Comparison of ENCODE assay signal across 22 cellular contexts in genomic region chr1:228667224-228667623, GRCh38.
DNase-seq lines count a peak whose midpoint lies in the region; ATAC-seq and TF ChIP-seq lines count a peak whose summit lies in the region.
"Had no signal": no experiment of that assay in that cellular context is flagged by ENCODE, and none has a peak within 500 bp of the region (broad histone marks: within the 10 kb centered on the region; RNA-seq: fewer than 3 reads in every experiment).

No MANE protein-coding gene starts in this region.

- TF ChIP-seq EP300 in esophagus muscularis mucosa (IDR thresholded peaks at IDR 0.05) = no peak

- no peaks in the 10 kb centered on the region for H3K9me3 Mint-ChIP-seq in progenitor cell of endocrine pancreas (ENCODE audit: low read depth)
- H3K9me3 Mint-ChIP-seq in activated T-cell treated with anti-CD3 and anti-CD28 coated beads, Interleukin-2, amount 50 U/mL, for 24 hours = no peaks in the 10 kb centered on the region
- no peaks in the 10 kb centered on the region for H3K9me3 Mint-ChIP-seq in activated naive CD4-positive, alpha-beta T cell treated with anti-CD3 and anti-CD28 coated beads for 36 hours
- H3K9me3 Mint-ChIP-seq: CD8-positive, alpha-beta memory T cell had no signal

- no peaks in the 10 kb centered on the region for H3K27me3 ChIP-seq in esophagus muscularis mucosa

- H3K27ac ChIP-seq in esophagus muscularis mucosa (replicated peaks in 1 of 4) = no peak overlapping the region

- peak overlapping the region; percentile 54 for H3K27ac Mint-ChIP-seq in progenitor cell of endocrine pancreas
- no peak overlapping the region for H3K27ac Mint-ChIP-seq in activated T-cell treated with anti-CD3 and anti-CD28 coated beads, Interleukin-2, amount 50 U/mL, for 24 hours
- H3K27ac Mint-ChIP-seq in activated naive CD4-positive, alpha-beta T cell treated with anti-CD3 and anti-CD28 coated beads for 36 hours = no peak overlapping the region
- H3K27ac Mint-ChIP-seq: B cell had no signal

- no peak overlapping the region for H3K4me3 Mint-ChIP-seq in progenitor cell of endocrine pancreas (ENCODE audit: low read depth)
- H3K4me3 Mint-ChIP-seq in activated T-cell treated with anti-CD3 and anti-CD28 coated beads, Interleukin-2, amount 50 U/mL, for 24 hours = no peak overlapping the region
- H3K4me3 Mint-ChIP-seq in activated naive CD4-positive, alpha-beta T cell treated with anti-CD3 and anti-CD28 coated beads for 36 hours = no peak overlapping the region
- H3K4me3 Mint-ChIP-seq: B cell; CD14-positive monocyte; CD8-positive, alpha-beta memory T cell had no signal

- intact Hi-C loops in esophagus muscularis mucosa (cut with DNase I) = loop anchor here (10.0 kb wide), 3 partner anchors 488 to 818 kb away; no protein-coding TSS in a partner anchor
- intact Hi-C loops in activated naive CD4-positive, alpha-beta T cell treated with anti-CD3 and anti-CD28 coated beads for 36 hours (cut with micrococcal nuclease) = loop anchor here (10.0 kb wide), 1 partner anchor 848 kb away; no protein-coding TSS in a partner anchor

- no peaks in the 10 kb centered on the region for H3K36me3 Mint-ChIP-seq in progenitor cell of endocrine pancreas (ENCODE audit: insufficient read depth)
- H3K36me3 Mint-ChIP-seq in activated T-cell treated with anti-CD3 and anti-CD28 coated beads, Interleukin-2, amount 50 U/mL, for 24 hours (ENCODE audit: low read depth) = no peaks in the 10 kb centered on the region
- no peaks in the 10 kb centered on the region for H3K36me3 Mint-ChIP-seq in activated naive CD4-positive, alpha-beta T cell treated with anti-CD3 and anti-CD28 coated beads for 36 hours (ENCODE audit: low read depth)
- H3K36me3 Mint-ChIP-seq: CD14-positive monocyte; CD8-positive, alpha-beta memory T cell had no signal

- H3K9me3 ChIP-seq in esophagus muscularis mucosa = no peaks in the 10 kb centered on the region

- no peak for TF ChIP-seq CTCF in esophagus muscularis mucosa (IDR thresholded peaks at IDR 0.05)
- TF ChIP-seq CTCF in progenitor cell of endocrine pancreas (IDR thresholded peaks at IDR 0.05; ENCODE audit: unreplicated experiment) = no peak

- 84% methylated on average over 3 of the region's 3 CpGs for WGBS in esophagus muscularis mucosa

- peaks cover 1% of the 10 kb centered on the region for H3K4me1 Mint-ChIP-seq in progenitor cell of endocrine pancreas (ENCODE audit: low read depth)
- peaks cover 2% of the 10 kb centered on the region for H3K4me1 Mint-ChIP-seq in activated T-cell treated with anti-CD3 and anti-CD28 coated beads, Interleukin-2, amount 50 U/mL, for 24 hours (ENCODE audit: low read depth)
- no peaks in the 10 kb centered on the region for H3K4me1 Mint-ChIP-seq in activated naive CD4-positive, alpha-beta T cell treated with anti-CD3 and anti-CD28 coated beads for 36 hours (ENCODE audit: low read depth)
- H3K4me1 Mint-ChIP-seq: B cell; CD8-positive, alpha-beta memory T cell had no signal

- DNase-seq in HT-29 (ENCODE audit: low spot score) (peak; percentile 58), esophagus muscularis mucosa (ENCODE audit: extremely low spot score) (peak; percentile 60), progenitor cell of endocrine pancreas (ENCODE audit: low spot score, unreplicated experiment) (no peak), NOMO-1 treated with dmso at 0.1 percent for 144 hours (lab: John Stamatoyannopoulos, UW; ENCODE audit: unreplicated experiment) (no peak)
- DNase-seq in activated T-cell treated with anti-CD3 and anti-CD28 coated beads, Interleukin-2, amount 50 U/mL, for 24 hours = no peak
- no peak for DNase-seq in activated naive CD4-positive, alpha-beta T cell treated with anti-CD3 and anti-CD28 coated beads for 36 hours
- DNase-seq: CD8-positive, alpha-beta memory T cell; DMS79 treated with DMSO at 0.1 percent for 48 hours; GF-D8; KBM-7; NCI-H1048; NCI-H1417; NCI-H1694; NCI-H2029 treated with DMSO at 0.1 percent for 48 hours; NCI-H446 treated with DMSO at 0.1 percent for 48 hours; NCI-H526; Right ventricle myocardium superior; RPMI8226 had no signal

- H3K27me3 Mint-ChIP-seq in progenitor cell of endocrine pancreas = no peaks in the 10 kb centered on the region
- H3K27me3 Mint-ChIP-seq in activated T-cell treated with anti-CD3 and anti-CD28 coated beads, Interleukin-2, amount 50 U/mL, for 24 hours = no peaks in the 10 kb centered on the region
- no peaks in the 10 kb centered on the region for H3K27me3 Mint-ChIP-seq in activated naive CD4-positive, alpha-beta T cell treated with anti-CD3 and anti-CD28 coated beads for 36 hours (ENCODE audit: low read depth)

- CTCF ChIA-PET in activated naive CD4-positive, alpha-beta T cell treated with anti-CD3 and anti-CD28 coated beads for 36 hours (lab: Charles Lee) = interaction anchor here (0.9 kb wide), 1 partner anchor 560 kb away, joined by 3 read pairs; no protein-coding TSS in a partner anchor

- H3K4me3 ChIP-seq in esophagus muscularis mucosa = no peak overlapping the region

- no peak for ATAC-seq in GM21526 (IDR thresholded peaks at IDR 0.05; ENCODE audit: low FRiP score, unreplicated experiment)
- ATAC-seq: HCT116 had no signal

- TF ChIP-seq POLR2A in esophagus muscularis mucosa (IDR thresholded peaks at IDR 0.05; ENCODE audit: low read depth) = no peak

- peaks cover 0 to 20% (median 9%) of the 10 kb centered on the region in 4 donors for H3K4me1 ChIP-seq in esophagus muscularis mucosa

- no peaks in the 10 kb centered on the region for H3K36me3 ChIP-seq in esophagus muscularis mucosa

Comparison
In these comparisons a context has a peak if more than half of its experiments do, and no peak if none do; other contexts are left out.
1. DNase-seq: peak in HT-29 (single experiment) and esophagus muscularis mucosa (single experiment); none in progenitor cell of endocrine pancreas (single experiment), NOMO-1 treated with dmso at 0.1 percent for 144 hours (single experiment), activated T-cell treated with anti-CD3 and anti-CD28 coated beads, Interleukin-2, amount 50 U/mL, for 24 hours (single experiment) and activated naive CD4-positive, alpha-beta T cell treated with anti-CD3 and anti-CD28 coated beads for 36 hours (single experiment).